Comparison of ENCODE assay signal across 6 cellular contexts in genomic region chr21:45312296-45312695, GRCh38.
"Had no signal": no experiment of that assay in that cellular context is flagged by ENCODE, and none has a peak within 500 bp of the region (broad histone marks: within the 10 kb centered on the region; RNA-seq: fewer than 3 reads in every experiment).

No MANE protein-coding gene starts in this region.

- H3K4me3 ChIP-seq: K562 had no signal

- ATAC-seq: HepG2, K562 had no signal

- DNase-seq: IMR-90, KBM-7, KG1 had no signal

- H3K27ac ChIP-seq: HL-60 had no signal
